In genomic region chr1:108747128-108747827, GRCh38 we compare ENCODE assay signal across 8 cellular contexts. TPM values are rescaled to one million over a fixed set of nuclear protein-coding genes. Genes with fewer than 3 reads are reported as not detected.
DNase-seq lines count a peak whose midpoint lies in the region; TF ChIP-seq lines count a peak whose summit lies in the region.

No MANE protein-coding gene starts in this region.

- intact Hi-C loops in MCF 10A (cut with micrococcal nuclease) = loop anchor here (2.0 to 5.0 kb wide), 3 partner anchors 80 to 234 kb away; no protein-coding TSS in a partner anchor

- no peaks in the 10 kb centered on the region for H3K9me3 Mint-ChIP-seq in MCF 10A (ENCODE audit: unreplicated experiment)

- peak overlapping the region; percentile 85 for H3K4me3 ChIP-seq in HFF-Myc (replicated peaks; ENCODE audit: low read depth, low read length)

- no peak for TF ChIP-seq CTCF in HFF-Myc (IDR thresholded peaks at IDR 0.05; ENCODE audit: low read depth, low read length, missing control alignments)
- TF ChIP-seq CTCF in MCF 10A (IDR thresholded peaks at IDR 0.05; ENCODE audit: unreplicated experiment) = no peak

- peak overlapping the region; percentile 92 for H3K4me3 Mint-ChIP-seq in MCF 10A (ENCODE audit: unreplicated experiment)

- peak; percentile 89 for DNase-seq in GM03348 (ENCODE audit: low spot score)
- peak; percentile 45 for DNase-seq in HFF-Myc (ENCODE audit: extremely low read depth, low read depth)
- DNase-seq in NCI-H1092 treated with DMSO at 0.1 percent for 48 hours (lab: John Stamatoyannopoulos, UW) = peak; percentile 62
- DNase-seq in T follicular helper cell (ENCODE audit: low read depth) = peak; percentile 7
- peak; percentile 87 for DNase-seq in MCF 10A (ENCODE audit: unreplicated experiment)
- peak; percentile 5 for DNase-seq in iPS DF 19.7 (ENCODE audit: low read depth, low spot score)
- DNase-seq in renal cortical epithelial cell (ENCODE audit: low read depth) = peak; percentile 72
- DNase-seq in cortex of kidney (lab: John Stamatoyannopoulos, UW) = no peak

- peak overlapping the region; percentile 98 for H3K27ac Mint-ChIP-seq in MCF 10A (ENCODE audit: low read depth, unreplicated experiment)

- peaks cover 11% of the 10 kb centered on the region for H3K36me3 Mint-ChIP-seq in MCF 10A (ENCODE audit: insufficient read depth, unreplicated experiment)

- no peaks in the 10 kb centered on the region for H3K27me3 Mint-ChIP-seq in MCF 10A (ENCODE audit: insufficient read depth, unreplicated experiment)

- POLR2A ChIA-PET in MCF 10A (lab: Yijun Ruan, JAX) = interaction anchor here (0.7 to 5.4 kb wide), 17 partner anchors 10 to 1387 kb away, joined by 3 to 99 read pairs (median 3); partner anchors contain the start of gene PRPF38B

- H3K4me1 Mint-ChIP-seq in MCF 10A (ENCODE audit: insufficient read depth, unreplicated experiment) = peaks cover 12% of the 10 kb centered on the region

- BruUV-seq in MCF 10A (replicated peaks; lab: Mats Ljungman, UMichigan) = TSS peak; percentile 67

- CTCF ChIA-PET in MCF 10A (lab: Yijun Ruan, JAX) = interaction anchor here (0.5 to 0.9 kb wide), 6 partner anchors 19 to 596 kb away, joined by 3 to 4 read pairs (median 3); no protein-coding TSS in a partner anchor

RNA-seq across cellular contexts. Expression of gene STXBP3, which starts 0.8 kb away (rescaled TPM):
- 47.4 and 58.4 TPM in 2 replicates for total RNA-seq in MCF 10A (2022)
- 72.4 and 89.8 TPM in 2 replicates for total RNA-seq in renal cortical epithelial cell

RNA-seq across cellular contexts. Expression of gene FNDC7, which starts 34.6 kb away (rescaled TPM):
- total RNA-seq in MCF 10A (2022) (not detected in 2 replicates), renal cortical epithelial cell (not detected in 2 replicates)

RNA-seq across cellular contexts. Expression of gene PRPF38B, which starts 55.2 kb away (rescaled TPM):
- total RNA-seq in MCF 10A (2022) = 65.1 and 65.3 TPM in 2 replicates
- total RNA-seq in renal cortical epithelial cell = 7.8 and 17.5 TPM in 2 replicates
